ENCODE assay signal across 33 cellular contexts in genomic region chr7:135812151-135812550, GRCh38.
"Had no signal": no experiment of that assay in that cellular context is flagged by ENCODE, and none has a peak within 500 bp of the region (broad histone marks: within the 10 kb centered on the region; RNA-seq: fewer than 3 reads in every experiment).

No MANE protein-coding gene starts in this region.

- ATAC-seq: PC-3, Right ventricle myocardium inferior, SK-N-SH treated with all-trans-retinoic acid at 6 μM for 48 hours, T-cell had no signal

- H3K27me3 ChIP-seq: Peyer's patch had no signal

- H3K4me1 ChIP-seq: Peyer's patch, SJCRH30 had no signal

- H3K9me3 Mint-ChIP-seq: T-cell had no signal

- H3K36me3 Mint-ChIP-seq: T-cell had no signal

- H3K27ac ChIP-seq: RWPE1, SJCRH30, SK-N-MC had no signal

- H3K27ac Mint-ChIP-seq: T-cell had no signal

- DNase-seq: Karpas-422, KG1, MM.1S, MV-4-11, NCI-H1092, NCI-H1105, NCI-H1417 treated with DMSO at 0.1 percent for 48 hours, NCI-H1436 treated with DMSO at 0.1 percent for 48 hours, NCI-H187, NCI-H1930, NCI-H2029 treated with DMSO at 0.1 percent for 48 hours, NCI-H2081 treated with DMSO at 0.1 percent for 48 hours, NCI-H2107, NCI-H2171, NCI-H226, NCI-H446 treated with DMSO at 0.1 percent for 48 hours, NCI-H510A, NCI-H524, NCI-H526, NCI-H69, NCI-H748 treated with DMSO at 0.1 percent for 48 hours, NCI-H82, OCI-M1, PC-3, Peyer's patch, SHP77, SIG-M5, SJCRH30, T-cell had no signal

- H3K36me3 ChIP-seq: Peyer's patch, SJCRH30 had no signal

- H3K4me3 ChIP-seq: Peyer's patch, SJCRH30, SK-N-MC had no signal

- H3K9me3 ChIP-seq: Peyer's patch, SJCRH30 had no signal

- H3K4me3 Mint-ChIP-seq: T-cell had no signal
